In the genomic region with DNA sequence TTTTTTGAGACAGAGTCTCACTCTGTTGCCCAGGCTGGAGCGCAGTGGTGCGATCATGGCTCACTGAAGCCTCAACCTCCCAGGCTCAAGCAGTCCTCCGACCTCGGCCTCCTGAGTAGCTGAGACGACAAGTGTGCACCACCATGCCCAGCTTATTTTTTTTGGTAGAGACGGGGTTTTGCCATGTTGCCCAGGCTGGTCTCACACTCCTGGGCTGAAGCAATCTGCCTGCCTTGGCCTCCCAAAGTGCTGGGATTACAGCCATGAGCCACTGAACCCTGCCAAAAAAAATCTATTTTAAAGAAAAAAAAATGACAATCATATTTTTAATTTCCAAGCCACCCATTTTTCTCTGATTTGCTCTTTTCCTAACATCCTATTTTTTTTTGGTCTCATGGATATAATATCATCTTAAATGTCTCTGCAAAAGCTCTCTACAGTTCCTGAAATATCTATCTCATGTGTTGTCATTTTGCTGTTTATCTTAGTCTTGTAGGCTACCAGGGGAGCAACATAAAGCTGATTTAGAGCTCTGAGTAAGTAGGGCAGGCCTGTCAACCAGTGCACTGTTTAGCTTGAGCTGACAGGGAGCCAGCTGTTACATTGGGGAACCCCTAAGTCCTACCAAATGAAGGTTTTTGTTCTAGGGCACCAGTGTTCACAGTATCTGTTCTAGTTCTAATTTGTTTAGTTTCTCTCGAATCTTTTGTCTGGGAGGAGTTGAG, we compare ENCODE assay signal across 19 cellular contexts. TPM values are rescaled to one million over a fixed set of nuclear protein-coding genes. Genes with fewer than 3 reads are reported as not detected.
DNase-seq lines count a peak whose midpoint lies in the region; ATAC-seq, FAIRE-seq and TF ChIP-seq lines count a peak whose summit lies in the region.
"Had no signal": no experiment of that assay in that cellular context is flagged by ENCODE, and none has a peak within 500 bp of the region (broad histone marks: within the 10 kb centered on the region; RNA-seq: fewer than 3 reads in every experiment).

No MANE protein-coding gene starts in this region.

- TF ChIP-seq POLR2A in K562 (conservative IDR thresholded peaks at IDR 0.05) = no peak

- peak; percentile 52 for DNase-seq in AG04449 (ENCODE audit: low read depth, low spot score)
- DNase-seq in G401 (ENCODE audit: low spot score) = peak; percentile 79
- DNase-seq in K562 (ENCODE audit: extremely low read depth in 1 of 4, low spot score in 3 of 4) = no peak
- peak; percentile 65 for DNase-seq in iris pigment epithelial cell (ENCODE audit: low read depth)
- no peak for DNase-seq in NCI-H446 treated with DMSO at 0.1 percent for 48 hours (lab: John Stamatoyannopoulos, UW)
- DNase-seq in NCI-H1092 (lab: John Stamatoyannopoulos, UW) = no peak
- no peak for DNase-seq in NCI-H2171 treated with DMSO at 0.1 percent for 48 hours (lab: John Stamatoyannopoulos, UW)
- no peak for DNase-seq in stimulated activated naive B cell treated with anti-CD40 and anti-IgM and Interleukin-4, amounts not matched to agents 10 μg/mL and 1 μg/mL and 100 μg/mL, for 72 hours
- DNase-seq: CD4-positive, alpha-beta T cell; DND-41; H9; Karpas-422; NCI-H1436; NCI-H2081; NCI-H345; NCI-H69; PC-9 had no signal

- peaks cover 23% of the 10 kb centered on the region; the same call in 2 of the 3 replicates for H3K79me2 ChIP-seq in K562 (ENCODE audit: control insufficient read depth, insufficient read depth, low read length)

- H2AFZ ChIP-seq in K562 (ENCODE audit: low read depth, low read length) = no peak overlapping the region
- H2AFZ ChIP-seq: PC-9 had no signal

- peaks cover 0 to 6% of the 10 kb centered on the region in 2 donors for H3K27me3 Mint-ChIP-seq in stimulated activated naive B cell treated with anti-CD40 and anti-IgM and Interleukin-4, amounts not matched to agents 10 μg/mL and 1 μg/mL and 100 μg/mL, for 72 hours
- H3K27me3 Mint-ChIP-seq: CD4-positive, alpha-beta T cell had no signal

- TF ChIP-seq RAD21 in K562 (CRISPR knock-in tag; conservative IDR thresholded peaks at IDR 0.05 in 1 of 2, IDR thresholded peaks at IDR 0.05 in 1 of 2) = no peak

- no peaks in the 10 kb centered on the region for H3K9me3 Mint-ChIP-seq in stimulated activated naive B cell treated with anti-CD40 and anti-IgM and Interleukin-4, amounts not matched to agents 10 μg/mL and 1 μg/mL and 100 μg/mL, for 72 hours
- H3K9me3 Mint-ChIP-seq: CD4-positive, alpha-beta T cell had no signal

- H3K27ac Mint-ChIP-seq in stimulated activated naive B cell treated with anti-CD40 and anti-IgM and Interleukin-4, amounts not matched to agents 10 μg/mL and 1 μg/mL and 100 μg/mL, for 72 hours = no peak overlapping the region
- H3K27ac Mint-ChIP-seq: B cell; CD4-positive, alpha-beta T cell had no signal

- POLR2A ChIA-PET in AG04449 (lab: Yijun Ruan, JAX) = no interaction called here
- POLR2A ChIA-PET in K562 (lab: Yijun Ruan, JAX) = interaction anchor here (0.6 to 2.8 kb wide), 9 partner anchors 8 to 346 kb away, joined by 3 to 10 read pairs (median 4); no protein-coding TSS in a partner anchor

- no peak overlapping the region for H3K4me3 Mint-ChIP-seq in stimulated activated naive B cell treated with anti-CD40 and anti-IgM and Interleukin-4, amounts not matched to agents 10 μg/mL and 1 μg/mL and 100 μg/mL, for 72 hours
- H3K4me3 Mint-ChIP-seq: B cell; CD4-positive, alpha-beta T cell; H9 had no signal

- H3K9me3 ChIP-seq in K562 (replicated peaks; ENCODE audit: control insufficient read depth, insufficient read depth, low read depth, low read length) = no peaks in the 10 kb centered on the region

- in situ Hi-C loops in G401 (cut with HindIII; ENCODE audit: low sequenced_read_pairs) (no loop called here), K562 (cut with MboI) (no loop called here)

- no peaks in the 10 kb centered on the region for H3K9me1 ChIP-seq in K562 (ENCODE audit: control insufficient read depth, insufficient read depth, low read length)

- H3K36me3 Mint-ChIP-seq in stimulated activated naive B cell treated with anti-CD40 and anti-IgM and Interleukin-4, amounts not matched to agents 10 μg/mL and 1 μg/mL and 100 μg/mL, for 72 hours = no peaks in the 10 kb centered on the region

- no peak overlapping the region for H3K27ac ChIP-seq in K562 (ENCODE audit: extremely low read depth, low read depth, low read length)
- H3K27ac ChIP-seq: PC-9 had no signal

- TF ChIP-seq CTCF in AG04449 (IDR thresholded peaks at IDR 0.05; ENCODE audit: insufficient read depth, low read length, missing control alignments) (no peak), K562 (IDR thresholded peaks at IDR 0.05 in 2 of 3, conservative IDR thresholded peaks at IDR 0.05 in 1 of 3; ENCODE audit: insufficient read depth in 2 of 3, low read depth in 1 of 3, low read length in 3 of 3) (no peak)

- 91% methylated on average over 7 of the region's 7 CpGs for WGBS in K562 (ENCODE audit: insufficient coverage, low coverage, missing lambda C conversion rate)

- intact Hi-C loops in K562 (cut with micrococcal nuclease) = no loop called here

- H3K9ac ChIP-seq in K562 (ENCODE audit: insufficient read depth in 1 of 2, low read depth in 2 of 2, low read length in 2 of 2) = no peak overlapping the region

- TF ChIP-seq EP300 in K562 (IDR thresholded peaks at IDR 0.05; ENCODE audit: low read length) = no peak

- no peaks in the 10 kb centered on the region for H3K4me1 Mint-ChIP-seq in stimulated activated naive B cell treated with anti-CD40 and anti-IgM and Interleukin-4, amounts not matched to agents 10 μg/mL and 1 μg/mL and 100 μg/mL, for 72 hours
- H3K4me1 Mint-ChIP-seq: B cell had no signal

- no peaks in the 10 kb centered on the region for H4K20me1 ChIP-seq in K562 (replicated peaks; ENCODE audit: control insufficient read depth, insufficient read depth, low read length)

- H3K4me1 ChIP-seq in K562 (replicated peaks in 1 of 2; ENCODE audit: control insufficient read depth in 2 of 2, insufficient read depth in 2 of 2, low read length in 2 of 2) = no peaks in the 10 kb centered on the region; a peak in 1 of 5 replicates

- H3K27me3 ChIP-seq in K562 (ENCODE audit: control insufficient read depth in 2 of 2, insufficient read depth in 2 of 2, low read length in 2 of 2) = no peaks in the 10 kb centered on the region

- H3K36me3 ChIP-seq in K562 (ENCODE audit: control insufficient read depth, insufficient read depth, low read length) = peaks cover 39% of the 10 kb centered on the region

- no TSS peak for BruUV-seq in K562 (replicated peaks; lab: Mats Ljungman, UMichigan)

- CTCF ChIA-PET in AG04449 (lab: Yijun Ruan, JAX) (interaction anchor here (1.4 to 11.2 kb wide), 3 partner anchors 8 to 241 kb away, joined by 3 to 135 read pairs (median 5); no protein-coding TSS in a partner anchor), K562 (lab: Yijun Ruan, JAX; ENCODE audit: low intra/inter-chr PET ratio) (no interaction called here)

- no peak overlapping the region for H3K4me3 ChIP-seq in AG04449 (ENCODE audit: low read depth, low read length)
- H3K4me3 ChIP-seq in K562 = no peak overlapping the region
- H3K4me3 ChIP-seq: PC-9 had no signal

- ATAC-seq in K562 = peak; percentile 41
- no peak for ATAC-seq in stimulated activated naive B cell treated with anti-CD40 and anti-IgM and Interleukin-4, amounts not matched to agents 10 μg/mL and 1 μg/mL and 100 μg/mL, for 72 hours (replicated peaks)
- ATAC-seq: HepG2 had no signal

- FAIRE-seq in K562 (lab: Jason Lieb, UNC) = no peak
- FAIRE-seq: HepG2 had no signal

- H3K4me2 ChIP-seq in K562 (ENCODE audit: insufficient read depth, low read length) = no peak overlapping the region
- H3K4me2 ChIP-seq: PC-9 had no signal

TF ChIP-seq in K562, 482 proteins besides CTCF, POLR2A, EP300 and RAD21:
- TF ChIP-seq CXXC5 (CRISPR knock-in tag; IDR thresholded peaks at IDR 0.05) = no peak
- TF ChIP-seq, protein P1, sequence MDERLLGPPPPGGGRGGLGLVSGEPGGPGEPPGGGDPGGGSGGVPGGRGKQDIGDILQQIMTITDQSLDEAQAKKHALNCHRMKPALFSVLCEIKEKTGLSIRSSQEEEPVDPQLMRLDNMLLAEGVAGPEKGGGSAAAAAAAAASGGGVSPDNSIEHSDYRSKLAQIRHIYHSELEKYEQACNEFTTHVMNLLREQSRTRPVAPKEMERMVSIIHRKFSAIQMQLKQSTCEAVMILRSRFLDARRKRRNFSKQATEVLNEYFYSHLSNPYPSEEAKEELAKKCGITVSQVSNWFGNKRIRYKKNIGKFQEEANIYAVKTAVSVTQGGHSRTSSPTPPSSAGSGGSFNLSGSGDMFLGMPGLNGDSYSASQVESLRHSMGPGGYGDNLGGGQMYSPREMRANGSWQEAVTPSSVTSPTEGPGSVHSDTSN (CRISPR knock-in tag; IDR thresholded peaks at IDR 0.05; ENCODE audit: low read depth) = no peak
- TF ChIP-seq, protein P1 (tag; conservative IDR thresholded peaks at IDR 0.05; ENCODE audit: low read depth) = peak; percentile 64
TF ChIP-seq in K562: peak in this region for 1.

RNA-seq across cellular contexts. Expression of a gene that starts 29.9 kb away (rescaled TPM):
- 31.3 and 47.8 TPM in 2 replicates for total RNA-seq in G401 (2014; rRNA removed; shearing (Covaris generic))
- total RNA-seq in K562 (2011; cell fraction: chromatin; rRNA removed; ENCODE audit: low replicate concordance) = 92.0 and 187 TPM in 2 replicates
- 33.9 and 45.5 TPM in 2 replicates for total RNA-seq in K562 (2011; cell fraction: nucleolus; rRNA removed)
- 81.3 and 111 TPM in 2 replicates for total RNA-seq in K562 (2011; cell fraction: nucleoplasm; rRNA removed)
- total RNA-seq in K562 (2014; rRNA removed) (21.2 and 22.6 TPM in 2 replicates), K562 (2014; rRNA removed; fragmentation: Illumina TruSeq; extraction: Trizol) (31.5 and 41.4 TPM in 2 replicates), K562 (2015; rRNA removed; fragmentation: Illumina TruSeq; extraction: Trizol) (16.2 and 18.7 TPM in 2 replicates), K562 (2021) (22.9 and 27.0 TPM in 2 replicates)
- polyA plus RNA-seq in K562 (2011; rRNA removed) (43.4 and 59.9 TPM in 2 replicates), K562 (2014; fragmentation: Illumina TruSeq; extraction: Trizol) (24.1 and 30.7 TPM in 2 replicates), K562 (2014; fragmentation: Nextera tagmentation; extraction: Ambion mirVana) (10 to 100 TPM; 37.9 to 44.9 TPM), K562 (2014; rRNA removed) (16.5 and 20.3 TPM in 2 replicates)
- polyA plus RNA-seq in K562 (2011; cell fraction: cytosol; rRNA removed) = 17.5 and 26.0 TPM in 2 replicates
- 35.1 and 41.0 TPM in 2 replicates for polyA plus RNA-seq in K562 (2011; cell fraction: nucleus; rRNA removed)
- 35.6 and 44.8 TPM in 2 replicates for polyA plus RNA-seq in K562 (2012)
- polyA minus RNA-seq in K562 (2011; rRNA and poly(A)+ RNA removed) = 90.1 and 96.8 TPM in 2 replicates
- 16.4 and 22.4 TPM in 2 replicates for polyA minus RNA-seq in K562 (2011; cell fraction: cytosol; rRNA and poly(A)+ RNA removed)
- polyA minus RNA-seq in K562 (2011; cell fraction: nucleus; rRNA and poly(A)+ RNA removed) = 35.4 and 48.2 TPM in 2 replicates

Comparison
In these comparisons a context has a peak if more than half of its experiments do, and no peak if none do; other contexts are left out.
1. DNase-seq: peak in AG04449 (single experiment), G401 (single experiment) and iris pigment epithelial cell (single experiment); none in K562 (0 of 4), NCI-H446 treated with DMSO at 0.1 percent for 48 hours (single experiment), NCI-H1092 (single experiment), NCI-H2171 treated with DMSO at 0.1 percent for 48 hours (single experiment) and stimulated activated naive B cell treated with anti-CD40 and anti-IgM and Interleukin-4, amounts not matched to agents 10 μg/mL and 1 μg/mL and 100 μg/mL, for 72 hours (single experiment).